ENCODE assay signal across 1 cellular context in genomic region chr1:109213824-109214693, GRCh38.
TF ChIP-seq lines count a peak whose summit lies in the region.

TSS of gene SARS1 (plus strand) at chr1:109213918. CDS start at chr1:109213993, 75 bp downstream.

TF ChIP-seq in HEK293, 187 proteins besides CTCF, POLR2A, EP300 and RAD21 (continued from another document and continues in another):
- TF ChIP-seq ATF2 (tag by site-specific recombination; IDR thresholded peaks at IDR 0.05; ENCODE audit: low read depth) (no peak), ZEB2 (tag by site-specific recombination; IDR thresholded peaks at IDR 0.05) (no peak; the same call in 1 of the 2 replicates), ZFP69B (tag by site-specific recombination; IDR thresholded peaks at IDR 0.05) (no peak), ZNF266 (tag by site-specific recombination; IDR thresholded peaks at IDR 0.05; ENCODE audit: low read depth) (no peak), REPIN1 (tag by site-specific recombination; IDR thresholded peaks at IDR 0.05; ENCODE audit: low read depth) (no peak), ZNF223 (tag by site-specific recombination; IDR thresholded peaks at IDR 0.05) (no peak; the same call in 1 of the 2 replicates), ZNF280D (tag by site-specific recombination; IDR thresholded peaks at IDR 0.05) (no peak), ZNF449 (tag by site-specific recombination; IDR thresholded peaks at IDR 0.05) (no peak), ZNF19 (tag by site-specific recombination; IDR thresholded peaks at IDR 0.05; ENCODE audit: low read depth) (no peak), ZBTB7A (tag by site-specific recombination; IDR thresholded peaks at IDR 0.05; ENCODE audit: low read depth) (no peak), ZNF24 (tag by site-specific recombination; IDR thresholded peaks at IDR 0.05) (no peak; the same call in 1 of the 2 replicates), ZNF549 (tag by site-specific recombination; IDR thresholded peaks at IDR 0.05) (no peak), ZNF10 (tag by site-specific recombination; IDR thresholded peaks at IDR 0.05) (no peak), ZBTB17 (tag by site-specific recombination; IDR thresholded peaks at IDR 0.05) (peak; percentile 67), SCRT2 (tag by site-specific recombination; IDR thresholded peaks at IDR 0.05) (no peak), ZNF23 (tag by site-specific recombination; IDR thresholded peaks at IDR 0.05; ENCODE audit: borderline replicate concordance) (no peak), HOXC10 (CRISPR knock-in tag; IDR thresholded peaks at IDR 0.05) (no peak), ZNF221 (tag by site-specific recombination; IDR thresholded peaks at IDR 0.05; ENCODE audit: borderline replicate concordance) (no peak), ZNF274 (IDR thresholded peaks at IDR 0.05; ENCODE audit: low read length) (no peak), ZNF274 (tag by site-specific recombination; IDR thresholded peaks at IDR 0.05; ENCODE audit: borderline replicate concordance) (no peak), KLF8 (tag by site-specific recombination; IDR thresholded peaks at IDR 0.05) (peak; percentile 76; the same call in 1 of the 2 replicates), ZFP3 (tag by site-specific recombination; IDR thresholded peaks at IDR 0.05; ENCODE audit: low read depth) (no peak), OSR2 (tag by site-specific recombination; IDR thresholded peaks at IDR 0.05) (no peak), ZNF239 (tag by site-specific recombination; IDR thresholded peaks at IDR 0.05) (no peak; the same call in 1 of the 2 replicates), ZNF558 (tag by site-specific recombination; IDR thresholded peaks at IDR 0.05) (no peak), SP3 (tag by site-specific recombination; IDR thresholded peaks at IDR 0.05) (peak; percentile 17), OVOL3 (tag by site-specific recombination; IDR thresholded peaks at IDR 0.05) (no peak), ZNF214 (tag by site-specific recombination; IDR thresholded peaks at IDR 0.05; ENCODE audit: borderline replicate concordance) (0 out of 2 replicates have a peak, but pooled peaks have one; percentile 12), ZSCAN5A (tag by site-specific recombination; IDR thresholded peaks at IDR 0.05) (no peak), EGR2 (tag by site-specific recombination; IDR thresholded peaks at IDR 0.05; ENCODE audit: low read depth) (no peak), ZSCAN16 (tag by site-specific recombination; IDR thresholded peaks at IDR 0.05) (0 out of 2 replicates have a peak, but pooled peaks have one; percentile 5), ZNF16 (tag by site-specific recombination; IDR thresholded peaks at IDR 0.05; ENCODE audit: low read depth) (no peak), ZNF654 (tag by site-specific recombination; IDR thresholded peaks at IDR 0.05; ENCODE audit: low read depth) (no peak), TCF7L2 (IDR thresholded peaks at IDR 0.05; ENCODE audit: borderline replicate concordance, low read depth, low read length) (no peak; the same call in 1 of the 2 replicates), ZNF513 (tag by site-specific recombination; IDR thresholded peaks at IDR 0.05) (no peak), ZBTB20 (tag by site-specific recombination; IDR thresholded peaks at IDR 0.05) (peak; percentile 54; the same call in 1 of the 2 replicates), ZBTB6 (tag by site-specific recombination; IDR thresholded peaks at IDR 0.05) (no peak)
- TF ChIP-seq, protein P1, sequence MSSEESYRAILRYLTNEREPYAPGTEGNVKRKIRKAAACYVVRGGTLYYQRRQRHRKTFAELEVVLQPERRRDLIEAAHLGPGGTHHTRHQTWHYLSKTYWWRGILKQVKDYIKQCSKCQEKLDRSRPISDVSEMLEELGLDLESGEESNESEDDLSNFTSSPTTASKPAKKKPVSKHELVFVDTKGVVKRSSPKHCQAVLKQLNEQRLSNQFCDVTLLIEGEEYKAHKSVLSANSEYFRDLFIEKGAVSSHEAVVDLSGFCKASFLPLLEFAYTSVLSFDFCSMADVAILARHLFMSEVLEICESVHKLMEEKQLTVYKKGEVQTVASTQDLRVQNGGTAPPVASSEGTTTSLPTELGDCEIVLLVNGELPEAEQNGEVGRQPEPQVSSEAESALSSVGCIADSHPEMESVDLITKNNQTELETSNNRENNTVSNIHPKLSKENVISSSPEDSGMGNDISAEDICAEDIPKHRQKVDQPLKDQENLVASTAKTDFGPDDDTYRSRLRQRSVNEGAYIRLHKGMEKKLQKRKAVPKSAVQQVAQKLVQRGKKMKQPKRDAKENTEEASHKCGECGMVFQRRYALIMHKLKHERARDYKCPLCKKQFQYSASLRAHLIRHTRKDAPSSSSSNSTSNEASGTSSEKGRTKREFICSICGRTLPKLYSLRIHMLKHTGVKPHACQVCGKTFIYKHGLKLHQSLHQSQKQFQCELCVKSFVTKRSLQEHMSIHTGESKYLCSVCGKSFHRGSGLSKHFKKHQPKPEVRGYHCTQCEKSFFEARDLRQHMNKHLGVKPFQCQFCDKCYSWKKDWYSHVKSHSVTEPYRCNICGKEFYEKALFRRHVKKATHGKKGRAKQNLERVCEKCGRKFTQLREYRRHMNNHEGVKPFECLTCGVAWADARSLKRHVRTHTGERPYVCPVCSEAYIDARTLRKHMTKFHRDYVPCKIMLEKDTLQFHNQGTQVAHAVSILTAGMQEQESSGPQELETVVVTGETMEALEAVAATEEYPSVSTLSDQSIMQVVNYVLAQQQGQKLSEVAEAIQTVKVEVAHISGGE (tag by site-specific recombination; conservative IDR thresholded peaks at IDR 0.05; ENCODE audit: low read depth), result peak; percentile 13; the same call in 1 of the 2 replicates
- TF ChIP-seq, protein P2, sequence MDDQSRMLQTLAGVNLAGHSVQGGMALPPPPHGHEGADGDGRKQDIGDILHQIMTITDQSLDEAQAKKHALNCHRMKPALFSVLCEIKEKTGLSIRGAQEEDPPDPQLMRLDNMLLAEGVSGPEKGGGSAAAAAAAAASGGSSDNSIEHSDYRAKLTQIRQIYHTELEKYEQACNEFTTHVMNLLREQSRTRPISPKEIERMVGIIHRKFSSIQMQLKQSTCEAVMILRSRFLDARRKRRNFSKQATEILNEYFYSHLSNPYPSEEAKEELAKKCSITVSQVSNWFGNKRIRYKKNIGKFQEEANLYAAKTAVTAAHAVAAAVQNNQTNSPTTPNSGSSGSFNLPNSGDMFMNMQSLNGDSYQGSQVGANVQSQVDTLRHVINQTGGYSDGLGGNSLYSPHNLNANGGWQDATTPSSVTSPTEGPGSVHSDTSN (CRISPR knock-in tag; IDR thresholded peaks at IDR 0.05), result no peak
- TF ChIP-seq, protein P3, sequence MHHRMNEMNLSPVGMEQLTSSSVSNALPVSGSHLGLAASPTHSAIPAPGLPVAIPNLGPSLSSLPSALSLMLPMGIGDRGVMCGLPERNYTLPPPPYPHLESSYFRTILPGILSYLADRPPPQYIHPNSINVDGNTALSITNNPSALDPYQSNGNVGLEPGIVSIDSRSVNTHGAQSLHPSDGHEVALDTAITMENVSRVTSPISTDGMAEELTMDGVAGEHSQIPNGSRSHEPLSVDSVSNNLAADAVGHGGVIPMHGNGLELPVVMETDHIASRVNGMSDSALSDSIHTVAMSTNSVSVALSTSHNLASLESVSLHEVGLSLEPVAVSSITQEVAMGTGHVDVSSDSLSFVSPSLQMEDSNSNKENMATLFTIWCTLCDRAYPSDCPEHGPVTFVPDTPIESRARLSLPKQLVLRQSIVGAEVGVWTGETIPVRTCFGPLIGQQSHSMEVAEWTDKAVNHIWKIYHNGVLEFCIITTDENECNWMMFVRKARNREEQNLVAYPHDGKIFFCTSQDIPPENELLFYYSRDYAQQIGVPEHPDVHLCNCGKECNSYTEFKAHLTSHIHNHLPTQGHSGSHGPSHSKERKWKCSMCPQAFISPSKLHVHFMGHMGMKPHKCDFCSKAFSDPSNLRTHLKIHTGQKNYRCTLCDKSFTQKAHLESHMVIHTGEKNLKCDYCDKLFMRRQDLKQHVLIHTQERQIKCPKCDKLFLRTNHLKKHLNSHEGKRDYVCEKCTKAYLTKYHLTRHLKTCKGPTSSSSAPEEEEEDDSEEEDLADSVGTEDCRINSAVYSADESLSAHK (tag by site-specific recombination; IDR thresholded peaks at IDR 0.05), result no peak
- TF ChIP-seq, protein P4, sequence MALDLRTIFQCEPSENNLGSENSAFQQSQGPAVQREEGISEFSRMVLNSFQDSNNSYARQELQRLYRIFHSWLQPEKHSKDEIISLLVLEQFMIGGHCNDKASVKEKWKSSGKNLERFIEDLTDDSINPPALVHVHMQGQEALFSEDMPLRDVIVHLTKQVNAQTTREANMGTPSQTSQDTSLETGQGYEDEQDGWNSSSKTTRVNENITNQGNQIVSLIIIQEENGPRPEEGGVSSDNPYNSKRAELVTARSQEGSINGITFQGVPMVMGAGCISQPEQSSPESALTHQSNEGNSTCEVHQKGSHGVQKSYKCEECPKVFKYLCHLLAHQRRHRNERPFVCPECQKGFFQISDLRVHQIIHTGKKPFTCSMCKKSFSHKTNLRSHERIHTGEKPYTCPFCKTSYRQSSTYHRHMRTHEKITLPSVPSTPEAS (tag by site-specific recombination; IDR thresholded peaks at IDR 0.05), result no peak
